In the genomic region with DNA sequence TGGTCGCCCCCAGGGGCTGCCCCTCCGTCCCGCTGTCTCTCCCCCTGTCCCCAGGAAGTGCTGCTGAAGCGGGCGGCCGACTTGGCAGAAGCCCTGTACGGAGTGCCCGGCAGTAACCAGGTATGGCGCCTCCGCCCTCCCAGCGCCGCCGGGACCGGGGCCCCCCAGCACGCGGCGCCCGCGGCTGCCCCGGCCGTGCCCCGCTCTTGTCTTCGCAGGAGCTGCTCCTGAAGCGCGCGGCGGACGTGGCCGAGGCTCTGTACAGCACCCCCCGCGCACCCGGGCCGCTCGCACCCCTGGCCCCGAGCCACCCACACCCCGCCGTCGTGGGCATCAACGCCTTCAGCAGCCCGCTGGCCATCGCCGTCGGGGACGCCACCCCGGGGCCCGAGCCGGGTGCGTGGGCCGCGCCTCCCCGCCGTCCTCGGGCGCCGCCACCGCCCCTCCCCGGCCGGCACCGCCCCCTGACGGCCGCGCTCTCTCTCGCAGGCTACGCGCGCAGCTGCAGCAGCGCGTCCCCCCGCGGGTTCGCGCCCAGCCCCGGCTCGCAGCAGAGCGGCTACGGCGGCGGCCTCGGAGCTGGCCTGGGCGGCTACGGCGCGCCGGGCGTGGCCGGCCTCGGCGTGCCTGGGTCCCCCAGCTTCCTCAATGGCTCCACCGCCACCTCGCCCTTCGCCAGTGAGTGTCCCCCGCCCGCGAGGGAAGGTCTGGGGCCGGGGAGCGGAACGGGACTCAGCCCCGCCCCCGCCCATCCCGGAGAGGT, we compare ENCODE assay signal across 1 cellular context.
TF ChIP-seq lines count a peak whose summit lies in the region.

No MANE protein-coding gene starts in this region.

TF ChIP-seq in H1, 55 proteins besides CTCF, POLR2A, EP300 and RAD21:
- no peak for TF ChIP-seq BCL11A (IDR thresholded peaks at IDR 0.05; ENCODE audit: low read depth in 2 of 2, low read length in 2 of 2)
- peak; percentile 74 for TF ChIP-seq KDM4A (IDR thresholded peaks at IDR 0.05; ENCODE audit: low read depth, low read length, severe bottlenecking)
- TF ChIP-seq CTBP2 (IDR thresholded peaks at IDR 0.05; ENCODE audit: borderline replicate concordance, insufficient read depth, insufficient read length, low read length): peak; percentile 19
- peak; percentile 54 for TF ChIP-seq EZH2 (IDR thresholded peaks at IDR 0.05; ENCODE audit: low read depth, low read length, severe bottlenecking)
- peak; percentile 26 for TF ChIP-seq SUZ12 (IDR thresholded peaks at IDR 0.05; ENCODE audit: low read length)
- TF ChIP-seq JUND (IDR thresholded peaks at IDR 0.05; ENCODE audit: low read length): no peak
- no peak for TF ChIP-seq SIX5 (IDR thresholded peaks at IDR 0.05; ENCODE audit: low read depth, low read length)
- 0 out of 2 replicates have a peak, but pooled peaks have one; percentile 19 for TF ChIP-seq PHF8 (conservative IDR thresholded peaks at IDR 0.05; ENCODE audit: low read depth, low read length)
